ENCODE assay signal across 2 cellular contexts in genomic region chr1:165114022-165114888, GRCh38.
TF ChIP-seq lines count a peak whose summit lies in the region.

No MANE protein-coding gene starts in this region.

TF ChIP-seq in HEK293, 187 proteins besides CTCF, POLR2A, EP300 and RAD21 (continued from another document):
- no peak for TF ChIP-seq ZNF155 (tag by site-specific recombination; IDR thresholded peaks at IDR 0.05)
- TF ChIP-seq ZFP69B (tag by site-specific recombination; IDR thresholded peaks at IDR 0.05) = peak; percentile 90
- no peak for TF ChIP-seq ZBTB20 (tag by site-specific recombination; IDR thresholded peaks at IDR 0.05)
- no peak for TF ChIP-seq ZNF24 (tag by site-specific recombination; IDR thresholded peaks at IDR 0.05)
- TF ChIP-seq ZNF654 (tag by site-specific recombination; IDR thresholded peaks at IDR 0.05; ENCODE audit: low read depth) = peak; percentile 76
- TF ChIP-seq ZNF335 (tag by site-specific recombination; conservative IDR thresholded peaks at IDR 0.05) = peak; percentile 41

TF ChIP-seq in K562, 482 proteins besides CTCF, POLR2A, EP300 and RAD21 (continued from another document):
- TF ChIP-seq DEAF1 (CRISPR knock-in tag; IDR thresholded peaks at IDR 0.05) (0 out of 2 replicates have a peak, but pooled peaks have one; percentile 14), SMC3 (conservative IDR thresholded peaks at IDR 0.05; ENCODE audit: insufficient read depth, low read depth, low read length) (peak; percentile 45; the same call in 1 of the 2 replicates), LCOR (CRISPR knock-in tag; IDR thresholded peaks at IDR 0.05) (no peak), BDP1 (IDR thresholded peaks at IDR 0.05; ENCODE audit: insufficient read depth, insufficient read length) (no peak)
TF ChIP-seq in K562: peak in this region for 3.
